In the genomic region with DNA sequence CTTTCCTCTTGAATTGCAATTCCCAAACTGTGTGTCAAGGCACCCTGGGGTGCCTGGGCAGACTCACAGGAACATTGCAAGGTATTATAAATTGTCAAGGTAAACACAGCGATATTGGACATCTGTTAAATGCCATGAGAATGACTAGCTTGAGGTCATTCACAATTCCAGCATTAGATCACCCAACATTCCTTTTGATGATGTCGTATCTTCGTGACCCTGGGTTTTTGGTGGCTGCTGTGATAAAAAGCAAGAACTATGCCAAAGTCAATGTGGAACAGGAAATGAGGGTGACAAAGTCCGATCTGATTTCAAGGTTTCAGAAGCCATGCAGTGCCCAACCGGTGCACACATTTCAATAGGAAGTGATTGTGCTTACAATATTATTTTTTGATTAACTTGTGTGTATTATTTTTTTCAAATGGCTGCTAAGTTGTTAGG, we compare ENCODE assay signal across 18 cellular contexts.
A peak's percentile ranks its signal among the peaks of the same experiment; 100 is the strongest.
DNase-seq lines count a peak whose midpoint lies in the region; ATAC-seq and TF ChIP-seq lines count a peak whose summit lies in the region.
"Had no signal": no experiment of that assay in that cellular context is flagged by ENCODE, and none has a peak within 500 bp of the region (broad histone marks: within the 10 kb centered on the region; RNA-seq: fewer than 3 reads in every experiment).

No MANE protein-coding gene starts in this region.

- no peak overlapping the region for H3K4me3 Mint-ChIP-seq in Calu3 (ENCODE audit: low read depth, unreplicated experiment)
- H3K4me3 Mint-ChIP-seq: CD4-positive, CD25-positive, alpha-beta regulatory T cell; H9; stimulated activated effector memory CD8-positive, alpha-beta T cell treated with anti-CD3 and anti-CD28 coated beads, Interleukin-12 subunit alpha, Interleukin-12 subunit beta, amount 100 ng/mL, for 72 hours; WTC11 had no signal

- no peaks in the 10 kb centered on the region for H3K27me3 Mint-ChIP-seq in Calu3 (ENCODE audit: unreplicated experiment)
- H3K27me3 Mint-ChIP-seq: CD4-positive, CD25-positive, alpha-beta regulatory T cell had no signal

- no peaks in the 10 kb centered on the region for H3K9me2 ChIP-seq in PC-3 (replicated peaks; ENCODE audit: low read length)

- H3K4me1 Mint-ChIP-seq in Calu3 (ENCODE audit: low read depth, unreplicated experiment): peaks cover 56% of the 10 kb centered on the region
- H3K4me1 Mint-ChIP-seq: CD4-positive, CD25-positive, alpha-beta regulatory T cell; stimulated activated effector memory CD8-positive, alpha-beta T cell treated with anti-CD3 and anti-CD28 coated beads, Interleukin-12 subunit alpha, Interleukin-12 subunit beta, amount 100 ng/mL, for 72 hours had no signal

- no TSS peak for BruUV-seq in Calu3 (replicated peaks; lab: Mats Ljungman, UMichigan)
- BruUV-seq in PC-3 (replicated peaks; lab: Mats Ljungman, UMichigan): no TSS peak

- H3K27me3 ChIP-seq in PC-3 (ENCODE audit: low read length): no peaks in the 10 kb centered on the region
- H3K27me3 ChIP-seq: ascending aorta had no signal

- 71 to 76% methylated on average over 3 to 4 of the region's 5 CpGs for WGBS in mesodermal cell (ENCODE audit: insufficient coverage in 2 of 2), 2 experiments

- no peaks in the 10 kb centered on the region for H3K9me3 ChIP-seq in PC-3 (ENCODE audit: low read length)
- H3K9me3 ChIP-seq in mesodermal cell (ENCODE audit: control insufficient read depth, low read length): peaks cover 5% of the 10 kb centered on the region
- H3K9me3 ChIP-seq: ascending aorta, neutrophil had no signal

- H2AFZ ChIP-seq in PC-3 (ENCODE audit: low read length): no peak overlapping the region

- H3F3A ChIP-seq in PC-3 (ENCODE audit: low read length, unreplicated experiment): no peaks in the 10 kb centered on the region

- H3K27ac ChIP-seq in PC-3 (ENCODE audit: low read length): no peak overlapping the region
- H3K27ac ChIP-seq in mesodermal cell (ENCODE audit: low read depth, low read length, severe bottlenecking): peak overlapping the region; percentile 61
- H3K27ac ChIP-seq: ascending aorta, neutrophil, RWPE1 had no signal

- ATAC-seq in PC-3 (no peak), HG02852 (IDR thresholded peaks at IDR 0.05; ENCODE audit: unreplicated experiment) (no peak), HG02970 (IDR thresholded peaks at IDR 0.05; ENCODE audit: low FRiP score, unreplicated experiment) (no peak), HG03097 (IDR thresholded peaks at IDR 0.05; ENCODE audit: low FRiP score, unreplicated experiment) (no peak)
- ATAC-seq: left cardiac atrium; stimulated activated effector memory CD8-positive, alpha-beta T cell treated with anti-CD3 and anti-CD28 coated beads, Interleukin-12 subunit alpha, Interleukin-12 subunit beta, amount 100 ng/mL, for 72 hours; WTC11 had no signal

- H3K27ac Mint-ChIP-seq in Calu3 (ENCODE audit: unreplicated experiment): peak overlapping the region; percentile 91
- H3K27ac Mint-ChIP-seq: CD4-positive, CD25-positive, alpha-beta regulatory T cell; H9; stimulated activated effector memory CD8-positive, alpha-beta T cell treated with anti-CD3 and anti-CD28 coated beads, Interleukin-12 subunit alpha, Interleukin-12 subunit beta, amount 100 ng/mL, for 72 hours; WTC11 had no signal

- peaks cover 7% of the 10 kb centered on the region for H3K9me3 Mint-ChIP-seq in Calu3 (ENCODE audit: low read depth, unreplicated experiment)
- H3K9me3 Mint-ChIP-seq: H9; stimulated activated effector memory CD8-positive, alpha-beta T cell treated with anti-CD3 and anti-CD28 coated beads, Interleukin-12 subunit alpha, Interleukin-12 subunit beta, amount 100 ng/mL, for 72 hours; WTC11 had no signal

- H3K4me1 ChIP-seq in PC-3 (ENCODE audit: insufficient read depth, low read length) (peaks cover 9% of the 10 kb centered on the region), mesodermal cell (ENCODE audit: control insufficient read depth, insufficient read depth, low read length, poor library complexity, severe bottlenecking) (peaks cover 29% of the 10 kb centered on the region)

- peaks cover 14% of the 10 kb centered on the region for H3K36me3 Mint-ChIP-seq in Calu3 (ENCODE audit: insufficient read depth, unreplicated experiment)
- H3K36me3 Mint-ChIP-seq: CD4-positive, CD25-positive, alpha-beta regulatory T cell; stimulated activated effector memory CD8-positive, alpha-beta T cell treated with anti-CD3 and anti-CD28 coated beads, Interleukin-12 subunit alpha, Interleukin-12 subunit beta, amount 100 ng/mL, for 72 hours; WTC11 had no signal

- H3K79me2 ChIP-seq in PC-3 (ENCODE audit: low read length): no peaks in the 10 kb centered on the region

- no peak overlapping the region for H3K4me3 ChIP-seq in PC-3 (ENCODE audit: low read length)
- no peak overlapping the region for H3K4me3 ChIP-seq in mesodermal cell (ENCODE audit: extremely low read depth, insufficient read depth, low read length, poor library complexity, severe bottlenecking)
- H3K4me3 ChIP-seq: ascending aorta had no signal

- no peak overlapping the region for H3K9ac ChIP-seq in PC-3 (ENCODE audit: low read length)

- intact Hi-C loops in Calu3 (cut with micrococcal nuclease; ENCODE audit: unreplicated experiment): loop anchor here (10.0 kb wide), 1 partner anchor 189 kb away; no protein-coding TSS in a partner anchor
- intact Hi-C loops in PC-3 (cut with micrococcal nuclease): no loop called here

- peak; percentile 74 for DNase-seq in Calu3
- peak; percentile 41 for DNase-seq in PC-3
- peak; percentile 62 to 88 for DNase-seq in dermis microvascular lymphatic vessel endothelial cell (ENCODE audit: low read depth in 2 of 2)
- DNase-seq in activated effector memory CD4-positive, alpha-beta T cell treated with anti-CD3 and anti-CD28 coated beads, Interleukin-2, amount 50 U/mL, for 16 hours: no peak
- DNase-seq: CD4-positive, CD25-positive, alpha-beta regulatory T cell; H9; left cardiac atrium; NCI-H2171; stimulated activated CD4-positive, alpha-beta T cell treated with anti-CD3 and anti-CD28 coated beads, Interleukin-1b, Interleukin-23, amount 100 ng/mL, for 48 hours had no signal

- POLR2A ChIA-PET in PC-3 (lab: Charles Lee; ENCODE audit: unreplicated experiment): no interaction called here

- CTCF ChIA-PET in Calu3 (lab: Charles Lee): no interaction called here
- CTCF ChIA-PET in PC-3 (lab: Charles Lee): no interaction called here

- no peak overlapping the region for H3K4me2 ChIP-seq in PC-3 (ENCODE audit: low read length)

- TF ChIP-seq CTCF in Calu3 (IDR thresholded peaks at IDR 0.05; ENCODE audit: unreplicated experiment): no peak
- no peak for TF ChIP-seq CTCF in PC-3 (conservative IDR thresholded peaks at IDR 0.05; ENCODE audit: low read depth, low read length)

- H3K36me3 ChIP-seq in PC-3 (ENCODE audit: low read depth, low read length): no peaks in the 10 kb centered on the region
- H3K36me3 ChIP-seq in mesodermal cell (ENCODE audit: control insufficient read depth, insufficient read depth, low read length): no peaks in the 10 kb centered on the region
- H3K36me3 ChIP-seq: ascending aorta, neutrophil had no signal

- no peaks in the 10 kb centered on the region for H4K20me1 ChIP-seq in PC-3 (ENCODE audit: low read length)
